9 cellular contexts compared by ENCODE assay signal in genomic region chrX:143437439-143437838, GRCh38.
DNase-seq lines count a peak whose midpoint lies in the region; ATAC-seq and TF ChIP-seq lines count a peak whose summit lies in the region.
"Had no signal": no experiment of that assay in that cellular context is flagged by ENCODE, and none has a peak within 500 bp of the region (broad histone marks: within the 10 kb centered on the region; RNA-seq: fewer than 3 reads in every experiment).

No MANE protein-coding gene starts in this region.

- peak; percentile 69 for DNase-seq in DMS53 (lab: John Stamatoyannopoulos, UW)
- DNase-seq in HEK293T (ENCODE audit: extremely low spot score) = peak; percentile 8
- DNase-seq in RKO (ENCODE audit: low spot score) = peak; percentile 29
- peak; percentile 1 for DNase-seq in inferior parietal cortex (ENCODE audit: extremely low spot score)
- no peak for DNase-seq in globus pallidus (ENCODE audit: low spot score)
- no peak for DNase-seq in DMS79 treated with DMSO at 0.1 percent for 48 hours (lab: John Stamatoyannopoulos, UW)

- no peak for ATAC-seq in HG03039 (IDR thresholded peaks at IDR 0.05; ENCODE audit: unreplicated experiment)
- ATAC-seq in GM18907 (IDR thresholded peaks at IDR 0.05; ENCODE audit: unreplicated experiment) = no peak
- ATAC-seq: natural killer cell treated with Interleukin-12 subunit alpha and Interleukin-12 subunit beta and Interleukin-15 and Interleukin-18, amount 100 ng/mL, for 72 hours had no signal

- CTCF ChIA-PET in HEK293T (lab: Yijun Ruan, JAX) = no interaction called here

- POLR2A ChIA-PET in HEK293T (lab: Yijun Ruan, JAX) = no interaction called here

TF ChIP-seq in HEK293T, 16 proteins besides CTCF, POLR2A, EP300 and RAD21:
- TF ChIP-seq NFRKB (IDR thresholded peaks at IDR 0.05) = no peak
- no peak for TF ChIP-seq FOXA1 (IDR thresholded peaks at IDR 0.05)
- no peak for TF ChIP-seq HDGF (IDR thresholded peaks at IDR 0.05; ENCODE audit: borderline replicate concordance)
- no peak for TF ChIP-seq PKNOX1 (IDR thresholded peaks at IDR 0.05)
- no peak for TF ChIP-seq ELF4 (IDR thresholded peaks at IDR 0.05)
- TF ChIP-seq BHLHE40 (IDR thresholded peaks at IDR 0.05; ENCODE audit: borderline replicate concordance) = no peak
- no peak for TF ChIP-seq CTBP1 (IDR thresholded peaks at IDR 0.05; ENCODE audit: borderline replicate concordance)
- TF ChIP-seq SP1 (IDR thresholded peaks at IDR 0.05) = no peak

Comparison
In these comparisons a context has a peak if more than half of its experiments do, and no peak if none do; other contexts are left out.
1. DNase-seq: peak in DMS53 (single experiment), HEK293T (single experiment), RKO (single experiment) and inferior parietal cortex (single experiment); none in globus pallidus (single experiment) and DMS79 treated with DMSO at 0.1 percent for 48 hours (single experiment).